10 cellular contexts compared by ENCODE assay signal in genomic region chr9:120474579-120475243, GRCh38.
DNase-seq lines count a peak whose midpoint lies in the region; ATAC-seq and TF ChIP-seq lines count a peak whose summit lies in the region.
"Had no signal": no experiment of that assay in that cellular context is flagged by ENCODE, and none has a peak within 500 bp of the region (broad histone marks: within the 10 kb centered on the region; RNA-seq: fewer than 3 reads in every experiment).

No MANE protein-coding gene starts in this region.

- intact Hi-C loops in Right ventricle myocardium superior (cut with DNase I), result loop anchor here (10.0 kb wide), 1 partner anchor 510 kb away; no protein-coding TSS in a partner anchor

- H3K4me3 ChIP-seq in right atrium auricular region (no peak overlapping the region), adipocyte (ENCODE audit: low read length) (peak overlapping the region; percentile 58), fibroblast of the aortic adventitia (ENCODE audit: low read depth, low read length) (no peak overlapping the region), tibial nerve (no peak overlapping the region)
- H3K4me3 ChIP-seq: BLaER1 had no signal

- no peaks in the 10 kb centered on the region for H3K27me3 ChIP-seq in right atrium auricular region
- no peaks in the 10 kb centered on the region for H3K27me3 ChIP-seq in adipocyte (replicated peaks; ENCODE audit: control insufficient read depth, insufficient read depth, low read length)
- no peaks in the 10 kb centered on the region for H3K27me3 ChIP-seq in tibial nerve
- H3K27me3 ChIP-seq: BLaER1 had no signal

- no peak for ATAC-seq in Right ventricle myocardium superior (ENCODE audit: poor library complexity)

- DNase-seq in right atrium auricular region (ENCODE audit: low spot score), result no peak
- no peak for DNase-seq in Right ventricle myocardium superior
- peak; percentile 79 for DNase-seq in adipocyte (ENCODE audit: low read depth)
- DNase-seq in fibroblast of the aortic adventitia (ENCODE audit: low read depth), result peak; percentile 73
- DNase-seq in tibial nerve (ENCODE audit: low spot score in 2 of 2), result no peak
- DNase-seq in anterior cingulate cortex (lab: John Stamatoyannopoulos, UW), result no peak
- DNase-seq in activated CD4-positive, alpha-beta T cell treated with anti-CD3 and anti-CD28 coated beads, Interleukin-2, amount 50 U/mL, for 1 hour, result no peak
- DNase-seq in HPDE6-E6E7 (ENCODE audit: extremely low spot score), result no peak
- DNase-seq: T-helper 9 cell had no signal

- TF ChIP-seq POLR2A in tibial nerve (IDR thresholded peaks at IDR 0.05), result no peak

- H3K36me3 ChIP-seq in right atrium auricular region (peaks cover 17% of the 10 kb centered on the region), adipocyte (ENCODE audit: control insufficient read depth, insufficient read depth, low read length, severe bottlenecking) (peaks cover 9% of the 10 kb centered on the region), tibial nerve (peaks cover 0 to 59% (median 0%) of the 10 kb centered on the region in 3 donors)

- no peaks in the 10 kb centered on the region for H3K9me3 ChIP-seq in right atrium auricular region
- no peaks in the 10 kb centered on the region for H3K9me3 ChIP-seq in adipocyte (ENCODE audit: control insufficient read depth, low read length)
- H3K9me3 ChIP-seq in tibial nerve, result no peaks in the 10 kb centered on the region
- H3K9me3 ChIP-seq: BLaER1 had no signal

- H3K9ac ChIP-seq in adipocyte (ENCODE audit: low read length), result peak overlapping the region; percentile 82
- H3K9ac ChIP-seq: BLaER1 had no signal

- H3K27ac ChIP-seq in right atrium auricular region, result peak overlapping the region; percentile 46 to 51
- peak overlapping the region in 3 of 4 donors; percentile 13 to 63 (median 58) for H3K27ac ChIP-seq in tibial nerve
- H3K27ac ChIP-seq: BLaER1 had no signal

- no peak for TF ChIP-seq EP300 in tibial nerve (IDR thresholded peaks at IDR 0.05)

- 61 to 80% methylated on average over 3 of the region's 3 CpGs for whole genome bisulfite sequencing in tibial nerve, 2 donors

- TF ChIP-seq CTCF in right atrium auricular region (IDR thresholded peaks at IDR 0.05) (no peak), fibroblast of the aortic adventitia (IDR thresholded peaks at IDR 0.05; ENCODE audit: insufficient read depth, low read length) (no peak), tibial nerve (IDR thresholded peaks at IDR 0.05) (no peak)

- H3K4me1 ChIP-seq in right atrium auricular region (peaks cover 0 to 13% of the 10 kb centered on the region in 2 donors), adipocyte (ENCODE audit: control insufficient read depth, insufficient read depth, low read length) (peaks cover 55% of the 10 kb centered on the region), tibial nerve (peaks cover 0 to 17% (median 0%) of the 10 kb centered on the region in 4 donors)
- H3K4me1 ChIP-seq: BLaER1 had no signal

Comparison
In these comparisons a context has a peak if more than half of its experiments do, and no peak if none do; other contexts are left out.
1. DNase-seq: peak in adipocyte (single experiment) and fibroblast of the aortic adventitia (single experiment); none in right atrium auricular region (single experiment), Right ventricle myocardium superior (single experiment), tibial nerve (0 of 2), anterior cingulate cortex (0 of 58), activated CD4-positive, alpha-beta T cell treated with anti-CD3 and anti-CD28 coated beads, Interleukin-2, amount 50 U/mL, for 1 hour (single experiment) and HPDE6-E6E7 (single experiment).